In the genomic region with DNA sequence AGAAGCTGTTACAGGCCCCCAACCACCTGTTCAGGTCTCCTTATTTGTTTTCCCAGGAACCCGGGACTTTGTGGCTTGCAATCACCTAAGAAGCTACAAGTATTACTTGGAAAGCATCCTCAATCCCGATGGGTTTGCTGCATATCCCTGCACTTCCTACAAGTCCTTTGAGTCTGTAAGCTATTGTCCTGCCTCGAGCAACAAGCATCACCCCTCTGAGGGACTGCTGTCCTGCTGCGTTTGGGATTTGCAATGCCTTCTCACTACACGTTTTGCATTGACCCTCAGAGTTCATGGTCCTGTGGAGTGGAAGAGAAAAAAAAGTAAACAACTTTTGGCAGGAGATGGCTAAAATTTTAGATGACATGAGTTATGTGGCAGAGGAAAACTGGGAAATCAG, we compare ENCODE assay signal across 37 cellular contexts. TPM values are rescaled to one million over a fixed set of nuclear protein-coding genes. Genes with fewer than 3 reads are reported as not detected.
"Had no signal": no experiment of that assay in that cellular context is flagged by ENCODE, and none has a peak within 500 bp of the region (broad histone marks: within the 10 kb centered on the region; RNA-seq: fewer than 3 reads in every experiment).

No MANE protein-coding gene starts in this region.

- H3K4me1 ChIP-seq: ascending aorta, breast epithelium had no signal

- H3K9me3 Mint-ChIP-seq: activated CD4-positive, alpha-beta memory T cell treated with anti-CD3 and anti-CD28 coated beads, Interleukin-2, amount 10 ng/mL, durations not matched to agents 7 days and 5 days; activated CD4-positive, alpha-beta T cell treated with anti-CD3 and anti-CD28 coated beads, Interleukin-2, amount 10 ng/mL, durations not matched to agents 7 days and 5 days; activated naive CD4-positive, alpha-beta T cell treated with anti-CD3 and anti-CD28 coated beads, Interleukin-2, amount 10 ng/mL, durations not matched to agents 7 days and 5 days; activated naive CD4-positive, alpha-beta T cell treated with anti-CD3 and anti-CD28 coated beads, Interleukin-2, amount 50 U/mL, for 24 hours; activated naive CD8-positive, alpha-beta T cell treated with anti-CD3 and anti-CD28 coated beads, Interleukin-2, amount 10 ng/mL, durations not matched to agents 7 days and 5 days; activated naive CD8-positive, alpha-beta T cell treated with anti-CD3 and anti-CD28 coated beads, Interleukin-2, amount 50 U/mL, for 24 hours; activated T-cell treated with anti-CD3 and anti-CD28 coated beads, Interleukin-2, amount 50 U/mL, for 24 hours; activated T-helper 2 cell treated with anti-CD3 and anti-CD28 coated beads, Interferon-gamma antibody, Interleukin-2, Interleukin-4, amounts not matched to agents 10 μg/mL and 5 μg/mL and 100 μg/mL, durations not matched to agents 14 hours and 24 hours and 36 hours; T-helper 1 cell treated with Interleukin-12 subunit alpha and Interleukin-12 subunit beta and Interleukin-4 antibody, amounts not matched to agents 30 μg/mL and 1 μg/mL, for 36 hours; T-helper 2 cell treated with Interferon-gamma antibody and Interleukin-4, amounts not matched to agents 5 μg/mL and 100 μg/mL, for 36 hours had no signal

- H3K9me3 ChIP-seq: ascending aorta, breast epithelium had no signal

- H3K36me3 Mint-ChIP-seq: activated CD8-positive, alpha-beta memory T cell treated with anti-CD3 and anti-CD28 coated beads, Interleukin-2, amount 10 ng/mL, durations not matched to agents 7 days and 5 days; activated naive CD4-positive, alpha-beta T cell treated with anti-CD3 and anti-CD28 coated beads, Interleukin-2, amount 10 ng/mL, durations not matched to agents 7 days and 5 days; activated naive CD4-positive, alpha-beta T cell treated with anti-CD3 and anti-CD28 coated beads, Interleukin-2, amount 50 U/mL, for 24 hours; activated naive CD8-positive, alpha-beta T cell treated with anti-CD3 and anti-CD28 coated beads, Interleukin-2, amount 10 ng/mL, durations not matched to agents 7 days and 5 days had no signal

- H3K27ac Mint-ChIP-seq: activated CD4-positive, alpha-beta memory T cell treated with anti-CD3 and anti-CD28 coated beads, Interleukin-2, amount 10 ng/mL, durations not matched to agents 7 days and 5 days; activated CD4-positive, alpha-beta T cell treated with anti-CD3 and anti-CD28 coated beads for 36 hours; activated CD4-positive, alpha-beta T cell treated with anti-CD3 and anti-CD28 coated beads, Interleukin-2, amount 10 ng/mL, durations not matched to agents 7 days and 5 days; activated CD8-positive, alpha-beta memory T cell treated with anti-CD3 and anti-CD28 coated beads, Interleukin-2, amount 10 ng/mL, durations not matched to agents 7 days and 5 days; activated CD8-positive, alpha-beta T cell treated with anti-CD3 and anti-CD28 coated beads, Interleukin-2, amount 10 ng/mL, durations not matched to agents 7 days and 5 days; activated naive CD4-positive, alpha-beta T cell treated with anti-CD3 and anti-CD28 coated beads, Interleukin-2, amount 10 ng/mL, durations not matched to agents 7 days and 5 days; activated naive CD4-positive, alpha-beta T cell treated with anti-CD3 and anti-CD28 coated beads, Interleukin-2, amount 50 U/mL, for 24 hours; activated naive CD8-positive, alpha-beta T cell treated with anti-CD3 and anti-CD28 coated beads, Interleukin-2, amount 10 ng/mL, durations not matched to agents 7 days and 5 days; activated naive CD8-positive, alpha-beta T cell treated with anti-CD3 and anti-CD28 coated beads, Interleukin-2, amount 50 U/mL, for 24 hours; activated T-cell treated with anti-CD3 and anti-CD28 coated beads, Interleukin-2, amount 50 U/mL, for 24 hours; activated T-helper 2 cell treated with anti-CD3 and anti-CD28 coated beads, Interferon-gamma antibody, Interleukin-2, Interleukin-4, amounts not matched to agents 10 μg/mL and 5 μg/mL and 100 μg/mL, durations not matched to agents 14 hours and 24 hours and 36 hours; T-helper 1 cell treated with Interleukin-12 subunit alpha and Interleukin-12 subunit beta and Interleukin-4 antibody, amounts not matched to agents 30 μg/mL and 1 μg/mL, for 36 hours; T-helper 2 cell treated with Interferon-gamma antibody and Interleukin-4, amounts not matched to agents 5 μg/mL and 100 μg/mL, for 36 hours had no signal

- H3K27me3 ChIP-seq: ascending aorta, brain microvascular endothelial cell had no signal

- H3K36me3 ChIP-seq: ascending aorta, brain microvascular endothelial cell, breast epithelium had no signal

- ATAC-seq: activated CD4-positive, alpha-beta T cell treated with anti-CD3 and anti-CD28 coated beads for 36 hours; activated CD4-positive, CD25-positive, alpha-beta regulatory T cell treated with anti-CD3 and anti-CD28 coated beads, Interleukin-2, amount 50 U/mL, for 24 hours; activated CD8-positive, alpha-beta memory T cell treated with anti-CD3 and anti-CD28 coated beads, Interleukin-2, amount 10 ng/mL, durations not matched to agents 7 days and 5 days; activated CD8-positive, alpha-beta T cell treated with anti-CD3 and anti-CD28 coated beads, Interleukin-2, amount 10 ng/mL, durations not matched to agents 7 days and 5 days; activated naive CD8-positive, alpha-beta T cell treated with anti-CD3 and anti-CD28 coated beads, Interleukin-2, amount 50 U/mL, for 24 hours had no signal

- H3K27me3 Mint-ChIP-seq: activated CD4-positive, alpha-beta memory T cell treated with anti-CD3 and anti-CD28 coated beads, Interleukin-2, amount 10 ng/mL, durations not matched to agents 7 days and 5 days; activated CD4-positive, alpha-beta T cell treated with anti-CD3 and anti-CD28 coated beads for 36 hours; activated CD4-positive, alpha-beta T cell treated with anti-CD3 and anti-CD28 coated beads, Interleukin-2, amount 10 ng/mL, durations not matched to agents 7 days and 5 days; activated CD8-positive, alpha-beta memory T cell treated with anti-CD3 and anti-CD28 coated beads, Interleukin-2, amount 10 ng/mL, durations not matched to agents 7 days and 5 days; activated naive CD4-positive, alpha-beta T cell treated with anti-CD3 and anti-CD28 coated beads, Interleukin-2, amount 10 ng/mL, durations not matched to agents 7 days and 5 days; activated naive CD4-positive, alpha-beta T cell treated with anti-CD3 and anti-CD28 coated beads, Interleukin-2, amount 50 U/mL, for 24 hours; activated naive CD8-positive, alpha-beta T cell treated with anti-CD3 and anti-CD28 coated beads, Interleukin-2, amount 10 ng/mL, durations not matched to agents 7 days and 5 days; activated naive CD8-positive, alpha-beta T cell treated with anti-CD3 and anti-CD28 coated beads, Interleukin-2, amount 50 U/mL, for 24 hours; activated T-cell treated with anti-CD3 and anti-CD28 coated beads, Interleukin-2, amount 50 U/mL, for 24 hours; central memory CD8-positive, alpha-beta T cell had no signal

- DNase-seq: activated CD4-positive, alpha-beta memory T cell treated with anti-CD3 and anti-CD28 coated beads, Interleukin-2, amount 10 ng/mL, durations not matched to agents 7 days and 5 days; activated CD4-positive, alpha-beta T cell treated with anti-CD3 and anti-CD28 coated beads for 1 hour; activated CD4-positive, alpha-beta T cell treated with anti-CD3 and anti-CD28 coated beads for 36 hours; activated CD4-positive, alpha-beta T cell treated with anti-CD3 and anti-CD28 coated beads for 48 hours; activated CD4-positive, alpha-beta T cell treated with anti-CD3 and anti-CD28 coated beads, Interleukin-2, amount 10 ng/mL, durations not matched to agents 7 days and 5 days; activated CD4-positive, alpha-beta T cell treated with anti-CD3 and anti-CD28 coated beads, Interleukin-2, amount 50 U/mL, for 48 hours; activated CD4-positive, CD25-positive, alpha-beta regulatory T cell; activated CD8-positive, alpha-beta memory T cell treated with anti-CD3 and anti-CD28 coated beads for 24 hours; activated CD8-positive, alpha-beta memory T cell treated with anti-CD3 and anti-CD28 coated beads, Interleukin-2, amount 10 ng/mL, durations not matched to agents 7 days and 5 days; activated CD8-positive, alpha-beta memory T cell treated with anti-CD3 and anti-CD28 coated beads, Interleukin-2, amount 50 U/mL, for 48 hours; activated CD8-positive, alpha-beta T cell treated with anti-CD3 and anti-CD28 coated beads, Interleukin-2, amount 10 ng/mL, durations not matched to agents 7 days and 5 days; activated effector memory CD4-positive, alpha-beta T cell treated with Interleukin-2 at 50 U/mL for 16 hours; activated gamma-delta T cell; activated naive CD4-positive, alpha-beta T cell treated with anti-CD3 and anti-CD28 coated beads, Interleukin-2, amount 10 ng/mL, durations not matched to agents 7 days and 5 days; activated naive CD4-positive, alpha-beta T cell treated with Interleukin-2 at 50 U/mL for 16 hours; activated naive CD8-positive, alpha-beta T cell treated with anti-CD3 and anti-CD28 coated beads, Interleukin-2, amount 10 ng/mL, durations not matched to agents 7 days and 5 days; activated naive CD8-positive, alpha-beta T cell treated with anti-CD3 and anti-CD28 coated beads, Interleukin-2, amount 50 U/mL, for 24 hours; activated T-cell treated with anti-CD3 and anti-CD28 coated beads, Interleukin-2, amount 50 U/mL, for 24 hours; activated T-cell treated with anti-CD3 and anti-CD28 coated beads, Interleukin-2, amount 50 U/mL, for 48 hours; amygdala; anterior cingulate cortex; brain microvascular endothelial cell; caudate nucleus; cerebellar nuclear complex; T-helper 1 cell; T-helper 2 cell; T-helper 9 cell had no signal

- H3K27ac ChIP-seq: ascending aorta, brain microvascular endothelial cell, breast epithelium, VCaP had no signal

- H3K4me3 ChIP-seq: ascending aorta, breast epithelium had no signal

- H3K4me1 Mint-ChIP-seq: activated CD4-positive, alpha-beta memory T cell treated with anti-CD3 and anti-CD28 coated beads, Interleukin-2, amount 10 ng/mL, durations not matched to agents 7 days and 5 days; activated CD4-positive, alpha-beta T cell treated with anti-CD3 and anti-CD28 coated beads for 36 hours; activated CD4-positive, alpha-beta T cell treated with anti-CD3 and anti-CD28 coated beads, Interleukin-2, amount 10 ng/mL, durations not matched to agents 7 days and 5 days; activated CD8-positive, alpha-beta memory T cell treated with anti-CD3 and anti-CD28 coated beads, Interleukin-2, amount 10 ng/mL, durations not matched to agents 7 days and 5 days; activated naive CD4-positive, alpha-beta T cell treated with anti-CD3 and anti-CD28 coated beads, Interleukin-2, amount 10 ng/mL, durations not matched to agents 7 days and 5 days; activated naive CD4-positive, alpha-beta T cell treated with anti-CD3 and anti-CD28 coated beads, Interleukin-2, amount 50 U/mL, for 24 hours; activated naive CD8-positive, alpha-beta T cell treated with anti-CD3 and anti-CD28 coated beads, Interleukin-2, amount 10 ng/mL, durations not matched to agents 7 days and 5 days; activated naive CD8-positive, alpha-beta T cell treated with anti-CD3 and anti-CD28 coated beads, Interleukin-2, amount 50 U/mL, for 24 hours; central memory CD8-positive, alpha-beta T cell had no signal

- H3K4me3 Mint-ChIP-seq: activated CD4-positive, alpha-beta memory T cell treated with anti-CD3 and anti-CD28 coated beads, Interleukin-2, amount 10 ng/mL, durations not matched to agents 7 days and 5 days; activated CD4-positive, alpha-beta T cell treated with anti-CD3 and anti-CD28 coated beads for 36 hours; activated CD4-positive, alpha-beta T cell treated with anti-CD3 and anti-CD28 coated beads, Interleukin-2, amount 10 ng/mL, durations not matched to agents 7 days and 5 days; activated CD8-positive, alpha-beta memory T cell treated with anti-CD3 and anti-CD28 coated beads, Interleukin-2, amount 10 ng/mL, durations not matched to agents 7 days and 5 days; activated CD8-positive, alpha-beta T cell treated with anti-CD3 and anti-CD28 coated beads, Interleukin-2, amount 10 ng/mL, durations not matched to agents 7 days and 5 days; activated naive CD4-positive, alpha-beta T cell treated with anti-CD3 and anti-CD28 coated beads, Interleukin-2, amount 10 ng/mL, durations not matched to agents 7 days and 5 days; activated naive CD4-positive, alpha-beta T cell treated with anti-CD3 and anti-CD28 coated beads, Interleukin-2, amount 50 U/mL, for 24 hours; activated naive CD8-positive, alpha-beta T cell treated with anti-CD3 and anti-CD28 coated beads, Interleukin-2, amount 10 ng/mL, durations not matched to agents 7 days and 5 days; activated naive CD8-positive, alpha-beta T cell treated with anti-CD3 and anti-CD28 coated beads, Interleukin-2, amount 50 U/mL, for 24 hours; activated T-cell treated with anti-CD3 and anti-CD28 coated beads, Interleukin-2, amount 50 U/mL, for 24 hours; central memory CD8-positive, alpha-beta T cell; T-helper 1 cell treated with Interleukin-12 subunit alpha and Interleukin-12 subunit beta and Interleukin-4 antibody, amounts not matched to agents 30 μg/mL and 1 μg/mL, for 36 hours; T-helper 2 cell treated with Interferon-gamma antibody and Interleukin-4, amounts not matched to agents 5 μg/mL and 100 μg/mL, for 36 hours had no signal

RNA-seq across cellular contexts. Expression of gene PNLIPRP1, which starts 9.2 kb away (rescaled TPM):
- total RNA-seq: activated CD4-positive, alpha-beta memory T cell treated with anti-CD3 and anti-CD28 coated beads, Interleukin-2, amount 10 ng/mL, durations not matched to agents 7 days and 5 days; activated CD4-positive, alpha-beta T cell treated with anti-CD3 and anti-CD28 coated beads for 36 hours; activated CD4-positive, alpha-beta T cell treated with anti-CD3 and anti-CD28 coated beads, Interleukin-2, amount 10 ng/mL, durations not matched to agents 7 days and 5 days; activated CD8-positive, alpha-beta memory T cell treated with anti-CD3 and anti-CD28 coated beads, Interleukin-2, amount 10 ng/mL, durations not matched to agents 7 days and 5 days; activated CD8-positive, alpha-beta T cell treated with anti-CD3 and anti-CD28 coated beads, Interleukin-2, amount 10 ng/mL, durations not matched to agents 7 days and 5 days; activated naive CD8-positive, alpha-beta T cell treated with anti-CD3 and anti-CD28 coated beads, Interleukin-2, amount 10 ng/mL, durations not matched to agents 7 days and 5 days; activated T-helper 2 cell treated with anti-CD3 and anti-CD28 coated beads, Interferon-gamma antibody, Interleukin-2, Interleukin-4, amounts not matched to agents 10 μg/mL and 5 μg/mL and 100 μg/mL, durations not matched to agents 14 hours and 24 hours and 36 hours; ascending aorta; breast epithelium; chondrocyte had no signal

RNA-seq across cellular contexts. Expression of gene PNLIPRP2, which starts 20.8 kb away (rescaled TPM):
- total RNA-seq: activated CD4-positive, alpha-beta memory T cell treated with anti-CD3 and anti-CD28 coated beads, Interleukin-2, amount 10 ng/mL, durations not matched to agents 7 days and 5 days; activated CD4-positive, alpha-beta T cell treated with anti-CD3 and anti-CD28 coated beads for 36 hours; activated CD4-positive, alpha-beta T cell treated with anti-CD3 and anti-CD28 coated beads, Interleukin-2, amount 10 ng/mL, durations not matched to agents 7 days and 5 days; activated CD8-positive, alpha-beta memory T cell treated with anti-CD3 and anti-CD28 coated beads, Interleukin-2, amount 10 ng/mL, durations not matched to agents 7 days and 5 days; activated CD8-positive, alpha-beta T cell treated with anti-CD3 and anti-CD28 coated beads, Interleukin-2, amount 10 ng/mL, durations not matched to agents 7 days and 5 days; activated naive CD8-positive, alpha-beta T cell treated with anti-CD3 and anti-CD28 coated beads, Interleukin-2, amount 10 ng/mL, durations not matched to agents 7 days and 5 days; activated T-helper 2 cell treated with anti-CD3 and anti-CD28 coated beads, Interferon-gamma antibody, Interleukin-2, Interleukin-4, amounts not matched to agents 10 μg/mL and 5 μg/mL and 100 μg/mL, durations not matched to agents 14 hours and 24 hours and 36 hours; ascending aorta; breast epithelium; chondrocyte had no signal

RNA-seq across cellular contexts. Expression of gene PNLIP, which starts 54.3 kb away (rescaled TPM):
- total RNA-seq: activated CD4-positive, alpha-beta memory T cell treated with anti-CD3 and anti-CD28 coated beads, Interleukin-2, amount 10 ng/mL, durations not matched to agents 7 days and 5 days; activated CD4-positive, alpha-beta T cell treated with anti-CD3 and anti-CD28 coated beads for 36 hours; activated CD4-positive, alpha-beta T cell treated with anti-CD3 and anti-CD28 coated beads, Interleukin-2, amount 10 ng/mL, durations not matched to agents 7 days and 5 days; activated CD8-positive, alpha-beta memory T cell treated with anti-CD3 and anti-CD28 coated beads, Interleukin-2, amount 10 ng/mL, durations not matched to agents 7 days and 5 days; activated CD8-positive, alpha-beta T cell treated with anti-CD3 and anti-CD28 coated beads, Interleukin-2, amount 10 ng/mL, durations not matched to agents 7 days and 5 days; activated naive CD8-positive, alpha-beta T cell treated with anti-CD3 and anti-CD28 coated beads, Interleukin-2, amount 10 ng/mL, durations not matched to agents 7 days and 5 days; activated T-helper 2 cell treated with anti-CD3 and anti-CD28 coated beads, Interferon-gamma antibody, Interleukin-2, Interleukin-4, amounts not matched to agents 10 μg/mL and 5 μg/mL and 100 μg/mL, durations not matched to agents 14 hours and 24 hours and 36 hours; ascending aorta; breast epithelium; chondrocyte had no signal
